In the genomic region with DNA sequence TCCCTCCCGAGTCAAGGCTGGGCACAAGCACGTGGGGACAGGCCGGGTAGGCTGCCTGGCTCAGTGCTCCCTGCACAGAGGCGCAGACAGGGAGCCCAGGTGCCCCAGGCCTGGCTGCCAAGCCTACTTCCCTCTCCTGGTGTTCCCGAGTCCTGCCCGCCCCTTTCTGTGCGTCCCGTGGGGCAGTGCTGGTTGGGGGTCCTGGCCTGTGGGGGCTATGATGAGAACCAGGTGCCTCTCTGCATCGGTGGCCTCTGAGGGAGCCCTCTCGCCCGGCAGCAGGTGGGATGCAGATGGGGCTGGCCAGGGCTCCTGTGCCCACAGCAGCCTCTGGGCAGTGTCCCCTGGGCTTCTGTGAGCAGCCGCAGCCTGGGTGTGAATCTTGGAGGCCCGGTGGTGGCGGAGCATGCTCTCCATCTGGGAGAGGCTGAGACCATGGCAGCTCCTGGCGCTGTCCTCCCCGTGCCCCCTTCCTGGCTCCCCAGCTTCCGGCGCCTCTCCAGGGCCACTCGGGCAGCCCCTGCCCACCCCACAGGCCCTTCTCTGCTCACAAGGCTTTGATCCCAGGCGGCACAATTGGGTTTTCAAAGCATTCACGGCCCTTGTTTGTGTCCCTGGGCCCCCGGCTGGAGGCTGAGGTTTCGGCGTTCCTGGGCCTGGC, we compare ENCODE assay signal across 1 cellular context.
A peak's percentile ranks its signal among the peaks of the same experiment; 100 is the strongest.
TF ChIP-seq lines count a peak whose summit lies in the region.

No MANE protein-coding gene starts in this region.

TF ChIP-seq in HepG2, 621 proteins besides CTCF, POLR2A, EP300 and RAD21 (continued from another document and continues in another):
- TF ChIP-seq, protein P1, sequence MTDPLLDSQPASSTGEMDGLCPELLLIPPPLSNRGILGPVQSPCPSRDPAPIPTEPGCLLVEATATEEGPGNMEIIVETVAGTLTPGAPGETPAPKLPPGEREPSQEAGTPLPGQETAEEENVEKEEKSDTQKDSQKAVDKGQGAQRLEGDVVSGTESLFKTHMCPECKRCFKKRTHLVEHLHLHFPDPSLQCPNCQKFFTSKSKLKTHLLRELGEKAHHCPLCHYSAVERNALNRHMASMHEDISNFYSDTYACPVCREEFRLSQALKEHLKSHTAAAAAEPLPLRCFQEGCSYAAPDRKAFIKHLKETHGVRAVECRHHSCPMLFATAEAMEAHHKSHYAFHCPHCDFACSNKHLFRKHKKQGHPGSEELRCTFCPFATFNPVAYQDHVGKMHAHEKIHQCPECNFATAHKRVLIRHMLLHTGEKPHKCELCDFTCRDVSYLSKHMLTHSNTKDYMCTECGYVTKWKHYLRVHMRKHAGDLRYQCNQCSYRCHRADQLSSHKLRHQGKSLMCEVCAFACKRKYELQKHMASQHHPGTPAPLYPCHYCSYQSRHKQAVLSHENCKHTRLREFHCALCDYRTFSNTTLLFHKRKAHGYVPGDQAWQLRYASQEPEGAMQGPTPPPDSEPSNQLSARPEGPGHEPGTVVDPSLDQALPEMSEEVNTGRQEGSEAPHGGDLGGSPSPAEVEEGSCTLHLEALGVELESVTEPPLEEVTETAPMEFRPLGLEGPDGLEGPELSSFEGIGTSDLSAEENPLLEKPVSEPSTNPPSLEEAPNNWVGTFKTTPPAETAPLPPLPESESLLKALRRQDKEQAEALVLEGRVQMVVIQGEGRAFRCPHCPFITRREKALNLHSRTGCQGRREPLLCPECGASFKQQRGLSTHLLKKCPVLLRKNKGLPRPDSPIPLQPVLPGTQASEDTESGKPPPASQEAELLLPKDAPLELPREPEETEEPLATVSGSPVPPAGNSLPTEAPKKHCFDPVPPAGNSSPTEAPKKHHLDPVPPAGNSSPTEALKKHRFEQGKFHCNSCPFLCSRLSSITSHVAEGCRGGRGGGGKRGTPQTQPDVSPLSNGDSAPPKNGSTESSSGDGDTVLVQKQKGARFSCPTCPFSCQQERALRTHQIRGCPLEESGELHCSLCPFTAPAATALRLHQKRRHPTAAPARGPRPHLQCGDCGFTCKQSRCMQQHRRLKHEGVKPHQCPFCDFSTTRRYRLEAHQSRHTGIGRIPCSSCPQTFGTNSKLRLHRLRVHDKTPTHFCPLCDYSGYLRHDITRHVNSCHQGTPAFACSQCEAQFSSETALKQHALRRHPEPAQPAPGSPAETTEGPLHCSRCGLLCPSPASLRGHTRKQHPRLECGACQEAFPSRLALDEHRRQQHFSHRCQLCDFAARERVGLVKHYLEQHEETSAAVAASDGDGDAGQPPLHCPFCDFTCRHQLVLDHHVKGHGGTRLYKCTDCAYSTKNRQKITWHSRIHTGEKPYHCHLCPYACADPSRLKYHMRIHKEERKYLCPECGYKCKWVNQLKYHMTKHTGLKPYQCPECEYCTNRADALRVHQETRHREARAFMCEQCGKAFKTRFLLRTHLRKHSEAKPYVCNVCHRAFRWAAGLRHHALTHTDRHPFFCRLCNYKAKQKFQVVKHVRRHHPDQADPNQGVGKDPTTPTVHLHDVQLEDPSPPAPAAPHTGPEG (CRISPR knock-in tag; IDR thresholded peaks at IDR 0.05): 0 out of 2 replicates have a peak, but pooled peaks have one; percentile 69
- TF ChIP-seq ZNF816 (CRISPR knock-in tag; IDR thresholded peaks at IDR 0.05; ENCODE audit: borderline replicate concordance) (no peak), ZNF121 (CRISPR knock-in tag; IDR thresholded peaks at IDR 0.05) (no peak), DMAP1 (CRISPR knock-in tag; IDR thresholded peaks at IDR 0.05) (no peak), GLI4 (CRISPR knock-in tag; IDR thresholded peaks at IDR 0.05; ENCODE audit: borderline replicate concordance) (no peak), TAF15 (IDR thresholded peaks at IDR 0.05; ENCODE audit: low read depth, low read length, poor library complexity, severe bottlenecking) (peak; percentile 13), ZNF614 (CRISPR knock-in tag; IDR thresholded peaks at IDR 0.05; ENCODE audit: borderline replicate concordance) (no peak), ZSCAN31 (CRISPR knock-in tag; IDR thresholded peaks at IDR 0.05; ENCODE audit: low read depth) (no peak), ZFP90 (CRISPR knock-in tag; IDR thresholded peaks at IDR 0.05; ENCODE audit: borderline replicate concordance) (no peak), ZNF451 (CRISPR knock-in tag; IDR thresholded peaks at IDR 0.05) (peak; percentile 25; the same call in 1 of the 2 replicates), TBX2 (CRISPR knock-in tag; IDR thresholded peaks at IDR 0.05; ENCODE audit: borderline replicate concordance) (peak; percentile 79), ZNF350 (CRISPR knock-in tag; IDR thresholded peaks at IDR 0.05; ENCODE audit: borderline replicate concordance, low read depth) (no peak; the same call in 1 of the 2 replicates)
- TF ChIP-seq, protein P2, sequence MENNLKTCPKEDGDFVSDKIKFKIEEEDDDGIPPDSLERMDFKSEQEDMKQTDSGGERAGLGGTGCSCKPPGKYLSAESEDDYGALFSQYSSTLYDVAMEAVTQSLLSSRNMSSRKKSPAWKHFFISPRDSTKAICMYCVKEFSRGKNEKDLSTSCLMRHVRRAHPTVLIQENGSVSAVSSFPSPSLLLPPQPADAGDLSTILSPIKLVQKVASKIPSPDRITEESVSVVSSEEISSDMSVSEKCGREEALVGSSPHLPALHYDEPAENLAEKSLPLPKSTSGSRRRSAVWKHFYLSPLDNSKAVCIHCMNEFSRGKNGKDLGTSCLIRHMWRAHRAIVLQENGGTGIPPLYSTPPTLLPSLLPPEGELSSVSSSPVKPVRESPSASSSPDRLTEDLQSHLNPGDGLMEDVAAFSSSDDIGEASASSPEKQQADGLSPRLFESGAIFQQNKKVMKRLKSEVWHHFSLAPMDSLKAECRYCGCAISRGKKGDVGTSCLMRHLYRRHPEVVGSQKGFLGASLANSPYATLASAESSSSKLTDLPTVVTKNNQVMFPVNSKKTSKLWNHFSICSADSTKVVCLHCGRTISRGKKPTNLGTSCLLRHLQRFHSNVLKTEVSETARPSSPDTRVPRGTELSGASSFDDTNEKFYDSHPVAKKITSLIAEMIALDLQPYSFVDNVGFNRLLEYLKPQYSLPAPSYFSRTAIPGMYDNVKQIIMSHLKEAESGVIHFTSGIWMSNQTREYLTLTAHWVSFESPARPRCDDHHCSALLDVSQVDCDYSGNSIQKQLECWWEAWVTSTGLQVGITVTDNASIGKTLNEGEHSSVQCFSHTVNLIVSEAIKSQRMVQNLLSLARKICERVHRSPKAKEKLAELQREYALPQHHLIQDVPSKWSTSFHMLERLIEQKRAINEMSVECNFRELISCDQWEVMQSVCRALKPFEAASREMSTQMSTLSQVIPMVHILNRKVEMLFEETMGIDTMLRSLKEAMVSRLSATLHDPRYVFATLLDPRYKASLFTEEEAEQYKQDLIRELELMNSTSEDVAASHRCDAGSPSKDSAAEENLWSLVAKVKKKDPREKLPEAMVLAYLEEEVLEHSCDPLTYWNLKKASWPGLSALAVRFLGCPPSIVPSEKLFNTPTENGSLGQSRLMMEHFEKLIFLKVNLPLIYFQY (CRISPR knock-in tag; IDR thresholded peaks at IDR 0.05; ENCODE audit: borderline replicate concordance): no peak
- TF ChIP-seq, protein P3, sequence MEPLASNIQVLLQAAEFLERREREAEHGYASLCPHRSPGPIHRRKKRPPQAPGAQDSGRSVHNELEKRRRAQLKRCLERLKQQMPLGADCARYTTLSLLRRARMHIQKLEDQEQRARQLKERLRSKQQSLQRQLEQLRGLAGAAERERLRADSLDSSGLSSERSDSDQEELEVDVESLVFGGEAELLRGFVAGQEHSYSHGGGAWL (CRISPR knock-in tag; IDR thresholded peaks at IDR 0.05): no peak
- TF ChIP-seq, protein P4, sequence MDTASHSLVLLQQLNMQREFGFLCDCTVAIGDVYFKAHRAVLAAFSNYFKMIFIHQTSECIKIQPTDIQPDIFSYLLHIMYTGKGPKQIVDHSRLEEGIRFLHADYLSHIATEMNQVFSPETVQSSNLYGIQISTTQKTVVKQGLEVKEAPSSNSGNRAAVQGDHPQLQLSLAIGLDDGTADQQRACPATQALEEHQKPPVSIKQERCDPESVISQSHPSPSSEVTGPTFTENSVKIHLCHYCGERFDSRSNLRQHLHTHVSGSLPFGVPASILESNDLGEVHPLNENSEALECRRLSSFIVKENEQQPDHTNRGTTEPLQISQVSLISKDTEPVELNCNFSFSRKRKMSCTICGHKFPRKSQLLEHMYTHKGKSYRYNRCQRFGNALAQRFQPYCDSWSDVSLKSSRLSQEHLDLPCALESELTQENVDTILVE (CRISPR knock-in tag; IDR thresholded peaks at IDR 0.05): no peak
- TF ChIP-seq, protein P5, sequence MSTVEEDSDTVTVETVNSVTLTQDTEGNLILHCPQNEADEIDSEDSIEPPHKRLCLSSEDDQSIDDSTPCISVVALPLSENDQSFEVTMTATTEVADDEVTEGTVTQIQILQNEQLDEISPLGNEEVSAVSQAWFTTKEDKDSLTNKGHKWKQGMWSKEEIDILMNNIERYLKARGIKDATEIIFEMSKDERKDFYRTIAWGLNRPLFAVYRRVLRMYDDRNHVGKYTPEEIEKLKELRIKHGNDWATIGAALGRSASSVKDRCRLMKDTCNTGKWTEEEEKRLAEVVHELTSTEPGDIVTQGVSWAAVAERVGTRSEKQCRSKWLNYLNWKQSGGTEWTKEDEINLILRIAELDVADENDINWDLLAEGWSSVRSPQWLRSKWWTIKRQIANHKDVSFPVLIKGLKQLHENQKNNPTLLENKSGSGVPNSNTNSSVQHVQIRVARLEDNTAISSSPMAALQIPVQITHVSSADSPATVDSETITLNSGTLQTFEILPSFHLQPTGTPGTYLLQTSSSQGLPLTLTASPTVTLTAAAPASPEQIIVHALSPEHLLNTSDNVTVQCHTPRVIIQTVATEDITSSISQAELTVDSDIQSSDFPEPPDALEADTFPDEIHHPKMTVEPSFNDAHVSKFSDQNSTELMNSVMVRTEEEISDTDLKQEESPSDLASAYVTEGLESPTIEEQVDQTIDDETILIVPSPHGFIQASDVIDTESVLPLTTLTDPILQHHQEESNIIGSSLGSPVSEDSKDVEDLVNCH (CRISPR knock-in tag; IDR thresholded peaks at IDR 0.05): no peak
- TF ChIP-seq, protein P6, sequence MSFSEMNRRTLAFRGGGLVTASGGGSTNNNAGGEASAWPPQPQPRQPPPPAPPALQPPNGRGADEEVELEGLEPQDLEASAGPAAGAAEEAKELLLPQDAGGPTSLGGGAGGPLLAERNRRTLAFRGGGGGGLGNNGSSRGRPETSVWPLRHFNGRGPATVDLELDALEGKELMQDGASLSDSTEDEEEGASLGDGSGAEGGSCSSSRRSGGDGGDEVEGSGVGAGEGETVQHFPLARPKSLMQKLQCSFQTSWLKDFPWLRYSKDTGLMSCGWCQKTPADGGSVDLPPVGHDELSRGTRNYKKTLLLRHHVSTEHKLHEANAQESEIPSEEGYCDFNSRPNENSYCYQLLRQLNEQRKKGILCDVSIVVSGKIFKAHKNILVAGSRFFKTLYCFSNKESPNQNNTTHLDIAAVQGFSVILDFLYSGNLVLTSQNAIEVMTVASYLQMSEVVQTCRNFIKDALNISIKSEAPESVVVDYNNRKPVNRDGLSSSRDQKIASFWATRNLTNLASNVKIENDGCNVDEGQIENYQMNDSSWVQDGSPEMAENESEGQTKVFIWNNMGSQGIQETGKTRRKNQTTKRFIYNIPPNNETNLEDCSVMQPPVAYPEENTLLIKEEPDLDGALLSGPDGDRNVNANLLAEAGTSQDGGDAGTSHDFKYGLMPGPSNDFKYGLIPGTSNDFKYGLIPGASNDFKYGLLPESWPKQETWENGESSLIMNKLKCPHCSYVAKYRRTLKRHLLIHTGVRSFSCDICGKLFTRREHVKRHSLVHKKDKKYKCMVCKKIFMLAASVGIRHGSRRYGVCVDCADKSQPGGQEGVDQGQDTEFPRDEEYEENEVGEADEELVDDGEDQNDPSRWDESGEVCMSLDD (CRISPR knock-in tag; IDR thresholded peaks at IDR 0.05; ENCODE audit: borderline replicate concordance): peak; percentile 52; the same call in 1 of the 2 replicates
- TF ChIP-seq, protein P7, sequence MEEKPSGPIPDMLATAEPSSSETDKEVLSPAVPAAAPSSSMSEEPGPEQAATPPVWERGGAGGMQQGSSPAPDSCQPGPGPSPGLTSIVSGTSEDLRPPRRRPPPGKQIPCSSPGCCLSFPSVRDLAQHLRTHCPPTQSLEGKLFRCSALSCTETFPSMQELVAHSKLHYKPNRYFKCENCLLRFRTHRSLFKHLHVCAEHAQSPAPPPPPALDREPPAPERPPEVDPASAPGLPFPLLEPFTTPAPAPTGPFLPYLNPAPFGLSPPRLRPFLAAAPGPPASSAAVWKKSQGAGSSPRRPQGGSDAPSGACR (CRISPR knock-in tag; IDR thresholded peaks at IDR 0.05): no peak
- TF ChIP-seq, protein P8, sequence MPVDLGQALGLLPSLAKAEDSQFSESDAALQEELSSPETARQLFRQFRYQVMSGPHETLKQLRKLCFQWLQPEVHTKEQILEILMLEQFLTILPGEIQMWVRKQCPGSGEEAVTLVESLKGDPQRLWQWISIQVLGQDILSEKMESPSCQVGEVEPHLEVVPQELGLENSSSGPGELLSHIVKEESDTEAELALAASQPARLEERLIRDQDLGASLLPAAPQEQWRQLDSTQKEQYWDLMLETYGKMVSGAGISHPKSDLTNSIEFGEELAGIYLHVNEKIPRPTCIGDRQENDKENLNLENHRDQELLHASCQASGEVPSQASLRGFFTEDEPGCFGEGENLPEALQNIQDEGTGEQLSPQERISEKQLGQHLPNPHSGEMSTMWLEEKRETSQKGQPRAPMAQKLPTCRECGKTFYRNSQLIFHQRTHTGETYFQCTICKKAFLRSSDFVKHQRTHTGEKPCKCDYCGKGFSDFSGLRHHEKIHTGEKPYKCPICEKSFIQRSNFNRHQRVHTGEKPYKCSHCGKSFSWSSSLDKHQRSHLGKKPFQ (CRISPR knock-in tag; IDR thresholded peaks at IDR 0.05; ENCODE audit: insufficient replicate concordance): no peak
